ENCODE assay signal across 19 cellular contexts in genomic region chr10:125034671-125035070, GRCh38.
DNase-seq lines count a peak whose midpoint lies in the region; ATAC-seq and TF ChIP-seq lines count a peak whose summit lies in the region.
"Had no signal": no experiment of that assay in that cellular context is flagged by ENCODE, and none has a peak within 500 bp of the region (broad histone marks: within the 10 kb centered on the region; RNA-seq: fewer than 3 reads in every experiment).

No MANE protein-coding gene starts in this region.

- H3K4me1 ChIP-seq in Caco-2 (peaks cover 29% of the 10 kb centered on the region), PC-9 (replicated peaks; ENCODE audit: insufficient read depth) (peaks cover 28% of the 10 kb centered on the region), right lobe of liver (peaks cover 0 to 4% (median 0%) of the 10 kb centered on the region in 4 donors)

- CTCF ChIA-PET in Caco-2 (lab: Charles Lee): interaction anchor here (2.1 kb wide), 1 partner anchor 13 kb away, joined by 9 read pairs; no protein-coding TSS in a partner anchor
- CTCF ChIA-PET in PC-9 (lab: Charles Lee): no interaction called here

- H2AFZ ChIP-seq in PC-9: no peak overlapping the region

- no peak overlapping the region for H3K4me3 Mint-ChIP-seq in Caco-2 (ENCODE audit: unreplicated experiment)
- H3K4me3 Mint-ChIP-seq in osteocyte (ENCODE audit: unreplicated experiment): peak overlapping the region; percentile 61
- no peak overlapping the region for H3K4me3 Mint-ChIP-seq in activated naive CD8-positive, alpha-beta T cell treated with anti-CD3 and anti-CD28 coated beads, Interleukin-2, amount 50 U/mL, for 24 hours
- H3K4me3 Mint-ChIP-seq: activated CD4-positive, alpha-beta T cell treated with anti-CD3 and anti-CD28 coated beads for 36 hours; central memory CD8-positive, alpha-beta T cell; T-helper 17 cell had no signal

- intact Hi-C loops in Caco-2 (cut with micrococcal nuclease; ENCODE audit: unreplicated experiment): no loop called here
- intact Hi-C loops in PC-9 (cut with micrococcal nuclease; ENCODE audit: unreplicated experiment): loop anchor here (1.0 to 5.0 kb wide), 2 partner anchors 30 to 683 kb away; partner anchors contain the start of gene EDRF1
- intact Hi-C loops in right lobe of liver (cut with DNase I): no loop called here

- H3K9me3 ChIP-seq in Caco-2 (no peaks in the 10 kb centered on the region), PC-9 (ENCODE audit: insufficient read depth, low read depth) (no peaks in the 10 kb centered on the region), right lobe of liver (no peaks in the 10 kb centered on the region)
- H3K9me3 ChIP-seq: BLaER1 treated with 17β-estradiol and CSF1 and Interleukin-3, amounts not matched to agents 10 nM and 100 nM had no signal

- POLR2A ChIA-PET in Caco-2 (lab: Charles Lee): no interaction called here
- POLR2A ChIA-PET in PC-9 (lab: Charles Lee; ENCODE audit: unreplicated experiment): no interaction called here

- no peaks in the 10 kb centered on the region for H3K9me2 ChIP-seq in PC-9 (ENCODE audit: insufficient read depth)

- H3K27ac Mint-ChIP-seq in Caco-2 (ENCODE audit: unreplicated experiment) (peak overlapping the region; percentile 1), osteocyte (ENCODE audit: unreplicated experiment) (peak overlapping the region; percentile 87)
- H3K27ac Mint-ChIP-seq in activated naive CD8-positive, alpha-beta T cell treated with anti-CD3 and anti-CD28 coated beads, Interleukin-2, amount 50 U/mL, for 24 hours: no peak overlapping the region
- H3K27ac Mint-ChIP-seq: activated CD4-positive, alpha-beta T cell treated with anti-CD3 and anti-CD28 coated beads for 36 hours; T-helper 17 cell had no signal

- H3K4me3 ChIP-seq in Caco-2 (ENCODE audit: low read depth, low read length) (no peak overlapping the region), PC-9 (no peak overlapping the region), right lobe of liver (no peak overlapping the region)
- H3K4me3 ChIP-seq: BLaER1 treated with 17β-estradiol and CSF1 and Interleukin-3, amounts not matched to agents 10 nM and 100 nM; lung; skin epidermis had no signal

- TF ChIP-seq POLR2A in right lobe of liver (IDR thresholded peaks at IDR 0.05): no peak

- DNase-seq in Caco-2 (no peak), PC-9 (no peak), epithelial cell of prostate (ENCODE audit: low read depth, low spot score) (no peak), osteocyte (ENCODE audit: extremely low spot score, unreplicated experiment) (no peak), D341Med (ENCODE audit: low spot score) (no peak), right lobe of liver (no peak), anterior cingulate cortex (lab: John Stamatoyannopoulos, UW) (no peak)
- DNase-seq in activated naive CD8-positive, alpha-beta T cell treated with anti-CD3 and anti-CD28 coated beads, Interleukin-2, amount 50 U/mL, for 24 hours: no peak
- DNase-seq: activated CD4-positive, alpha-beta T cell treated with anti-CD3 and anti-CD28 coated beads for 36 hours; activated CD8-positive, alpha-beta memory T cell treated with anti-CD3 and anti-CD28 coated beads, Interleukin-2, amount 50 U/mL, for 48 hours; activated naive CD4-positive, alpha-beta T cell treated with anti-CD3 and anti-CD28 coated beads, Interleukin-2, amount 50 U/mL, for 16 hours; NCI-H1694 treated with DMSO at 0.1 percent for 48 hours; NCI-H524; stimulated activated naive CD8-positive, alpha-beta T cell treated with anti-CD3 and anti-CD28 coated beads, Interleukin-15, Interleukin-2, amounts not matched to agents 100 U/mL and 50 U/mL, for 24 hours; T-helper 17 cell had no signal

- no peak overlapping the region for H3K4me2 ChIP-seq in PC-9
- H3K4me2 ChIP-seq: BLaER1 treated with 17β-estradiol and CSF1 and Interleukin-3, amounts not matched to agents 10 nM and 100 nM had no signal

- peaks cover 69% of the 10 kb centered on the region for H3K36me3 Mint-ChIP-seq in Caco-2 (ENCODE audit: insufficient read depth, unreplicated experiment)
- H3K36me3 Mint-ChIP-seq in osteocyte (ENCODE audit: unreplicated experiment): peaks cover 15% of the 10 kb centered on the region
- no peaks in the 10 kb centered on the region for H3K36me3 Mint-ChIP-seq in activated naive CD8-positive, alpha-beta T cell treated with anti-CD3 and anti-CD28 coated beads, Interleukin-2, amount 50 U/mL, for 24 hours (ENCODE audit: low read depth)

- H3K79me2 ChIP-seq in PC-9 (ENCODE audit: low read depth): peaks cover 76% of the 10 kb centered on the region

- H3K27me3 Mint-ChIP-seq in Caco-2 (ENCODE audit: insufficient read depth, unreplicated experiment) (no peaks in the 10 kb centered on the region), osteocyte (ENCODE audit: unreplicated experiment) (no peaks in the 10 kb centered on the region)
- H3K27me3 Mint-ChIP-seq in activated naive CD8-positive, alpha-beta T cell treated with anti-CD3 and anti-CD28 coated beads, Interleukin-2, amount 50 U/mL, for 24 hours: no peaks in the 10 kb centered on the region
- H3K27me3 Mint-ChIP-seq: activated CD4-positive, alpha-beta T cell treated with anti-CD3 and anti-CD28 coated beads for 36 hours had no signal

- H3K4me1 Mint-ChIP-seq in Caco-2 (ENCODE audit: low read depth, unreplicated experiment): peaks cover 30% of the 10 kb centered on the region
- H3K4me1 Mint-ChIP-seq in osteocyte (ENCODE audit: unreplicated experiment): peaks cover 60% of the 10 kb centered on the region
- no peaks in the 10 kb centered on the region for H3K4me1 Mint-ChIP-seq in activated naive CD8-positive, alpha-beta T cell treated with anti-CD3 and anti-CD28 coated beads, Interleukin-2, amount 50 U/mL, for 24 hours
- H3K4me1 Mint-ChIP-seq: activated CD4-positive, alpha-beta T cell treated with anti-CD3 and anti-CD28 coated beads for 36 hours; central memory CD8-positive, alpha-beta T cell; T-helper 17 cell had no signal

- TF ChIP-seq CTCF in Caco-2 (IDR thresholded peaks at IDR 0.05; ENCODE audit: insufficient read depth in 1 of 2, low read depth in 1 of 2, low read length in 1 of 2, severe bottlenecking in 1 of 2, unreplicated experiment in 1 of 2) (no peak), PC-9 (conservative IDR thresholded peaks at IDR 0.05) (no peak), osteocyte (IDR thresholded peaks at IDR 0.05) (no peak), right lobe of liver (IDR thresholded peaks at IDR 0.05) (no peak)

- no peak for ATAC-seq in activated naive CD8-positive, alpha-beta T cell treated with anti-CD3 and anti-CD28 coated beads, Interleukin-2, amount 50 U/mL, for 24 hours
- no peak for ATAC-seq in right lobe of liver
- ATAC-seq: activated CD4-positive, alpha-beta T cell treated with anti-CD3 and anti-CD28 coated beads for 36 hours; stimulated activated naive CD8-positive, alpha-beta T cell treated with anti-CD3 and anti-CD28 coated beads, Interleukin-15, Interleukin-2, amounts not matched to agents 100 U/mL and 50 U/mL, for 24 hours; T-helper 17 cell had no signal

- no peaks in the 10 kb centered on the region for H4K20me1 ChIP-seq in PC-9 (ENCODE audit: insufficient read depth)

- 63% methylated on average over 2 of the region's 4 CpGs for WGBS in right lobe of liver (ENCODE audit: insufficient coverage, low coverage, low lambda C conversion rate, missing lambda C conversion rate)

- H3K27ac ChIP-seq in PC-9 (peak overlapping the region; percentile 41; the same call in 1 of the 2 replicates), epithelial cell of prostate (peak overlapping the region; percentile 87), right lobe of liver (no peak overlapping the region)
- H3K27ac ChIP-seq: BLaER1 treated with 17β-estradiol and CSF1 and Interleukin-3, amounts not matched to agents 10 nM and 100 nM; skin epidermis had no signal

- no peaks in the 10 kb centered on the region for H3K9me3 Mint-ChIP-seq in Caco-2 (ENCODE audit: unreplicated experiment)
- no peaks in the 10 kb centered on the region for H3K9me3 Mint-ChIP-seq in osteocyte (ENCODE audit: unreplicated experiment)
- no peaks in the 10 kb centered on the region for H3K9me3 Mint-ChIP-seq in activated naive CD8-positive, alpha-beta T cell treated with anti-CD3 and anti-CD28 coated beads, Interleukin-2, amount 50 U/mL, for 24 hours
- H3K9me3 Mint-ChIP-seq: central memory CD8-positive, alpha-beta T cell had no signal

- H3K36me3 ChIP-seq in Caco-2 (ENCODE audit: control insufficient read depth, insufficient read depth, low read length): 0 out of 2 replicates have a peak, but pooled peaks cover 2% of the 10 kb centered on the region
- H3K36me3 ChIP-seq in PC-9 (ENCODE audit: low read depth): 0 out of 2 replicates have a peak, but pooled peaks cover 4% of the 10 kb centered on the region
- no peaks in the 10 kb centered on the region for H3K36me3 ChIP-seq in right lobe of liver

- H3F3A ChIP-seq in PC-9 (ENCODE audit: insufficient read depth, low read depth): peaks cover 5% of the 10 kb centered on the region; the same call in 1 of the 2 replicates

- H3K27me3 ChIP-seq in Caco-2 (replicated peaks; ENCODE audit: control insufficient read depth, insufficient read depth, low read length) (no peaks in the 10 kb centered on the region), PC-9 (ENCODE audit: insufficient read depth, low read depth) (no peaks in the 10 kb centered on the region), right lobe of liver (no peaks in the 10 kb centered on the region)
- H3K27me3 ChIP-seq: BLaER1 treated with 17β-estradiol and CSF1 and Interleukin-3, amounts not matched to agents 10 nM and 100 nM had no signal

- BruUV-seq in Caco-2 (replicated peaks; lab: Mats Ljungman, UMichigan): no TSS peak
- no TSS peak for BruUV-seq in PC-9 (replicated peaks; lab: Mats Ljungman, UMichigan)

Comparison
In these comparisons a context has a peak if more than half of its experiments do, and no peak if none do; other contexts are left out.
1. H3K27ac ChIP-seq: peak in PC-9 (single experiment) and epithelial cell of prostate (single experiment); none in right lobe of liver (0 of 3).